In the genomic region with DNA sequence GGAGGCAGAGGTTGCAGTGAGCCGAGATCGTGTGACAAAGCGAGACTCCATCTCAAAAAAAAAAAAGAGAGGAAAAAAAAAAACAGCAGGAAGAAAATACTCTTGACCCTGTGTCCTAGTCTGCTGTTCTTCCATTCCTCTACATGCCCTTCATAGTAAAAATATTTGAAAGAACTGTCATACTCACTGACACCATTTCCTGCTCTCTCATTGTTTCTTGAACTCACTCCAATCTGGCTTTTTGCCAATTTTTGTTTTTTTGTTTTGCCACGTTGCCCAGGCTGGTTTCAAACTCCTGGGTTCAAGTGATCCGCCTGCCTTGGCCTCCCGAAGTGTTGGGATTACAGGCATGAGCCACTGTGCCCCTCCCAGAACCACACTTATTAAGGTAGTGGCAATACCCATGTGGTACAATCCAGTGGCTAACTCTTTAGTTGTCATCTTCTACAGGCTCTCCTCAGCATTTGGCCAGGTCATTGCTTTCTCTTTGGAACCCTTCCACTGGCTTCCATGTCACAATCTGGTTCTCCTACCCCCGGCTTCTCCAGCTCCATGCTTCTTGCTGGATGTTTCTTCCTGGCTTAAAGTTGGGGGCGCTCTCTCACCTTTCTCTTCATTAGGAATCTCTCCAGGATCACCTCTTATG, we compare ENCODE assay signal across 10 cellular contexts. TPM values are rescaled to one million over a fixed set of nuclear protein-coding genes. Genes with fewer than 3 reads are reported as not detected.
DNase-seq lines count a peak whose midpoint lies in the region; ATAC-seq and TF ChIP-seq lines count a peak whose summit lies in the region.
"Had no signal": no experiment of that assay in that cellular context is flagged by ENCODE, and none has a peak within 500 bp of the region (broad histone marks: within the 10 kb centered on the region; RNA-seq: fewer than 3 reads in every experiment).

No MANE protein-coding gene starts in this region.

- H3K27ac ChIP-seq in HCT116 (ENCODE audit: low read depth, low read length) (no peak overlapping the region), SJSA1 (peak overlapping the region; percentile 46), gastrocnemius medialis (peak overlapping the region; percentile 18 to 65 (median 60))

- POLR2A ChIA-PET in HCT116 (lab: Charles Lee): no interaction called here

- H4K20me1 ChIP-seq in HCT116 (ENCODE audit: insufficient read depth): no peaks in the 10 kb centered on the region

- TF ChIP-seq POLR2A in HCT116 (IDR thresholded peaks at IDR 0.05; ENCODE audit: borderline replicate concordance, extremely low read depth, insufficient read depth, insufficient read length) (no peak), gastrocnemius medialis (IDR thresholded peaks at IDR 0.05) (no peak)

- peak overlapping the region; percentile 37; the same call in 1 of the 2 replicates for H3K4me2 ChIP-seq in HCT116 (ENCODE audit: low read length)

- H3K4me3 ChIP-seq in HCT116 (replicated peaks in 1 of 2; ENCODE audit: low read depth in 1 of 2, low read length in 2 of 2) (no peak overlapping the region), SJSA1 (no peak overlapping the region), fibroblast of pulmonary artery (replicated peaks; ENCODE audit: low read depth, low read length) (no peak overlapping the region), gastrocnemius medialis (no peak overlapping the region)

- H2AFZ ChIP-seq in HCT116 (ENCODE audit: low read depth, low read length, poor library complexity, severe bottlenecking): no peak overlapping the region

- H3K27me3 ChIP-seq in HCT116 (ENCODE audit: insufficient read depth, low read length) (no peaks in the 10 kb centered on the region; the same call in 1 of the 2 replicates), SJSA1 (replicated peaks) (no peaks in the 10 kb centered on the region), gastrocnemius medialis (no peaks in the 10 kb centered on the region)

- no TSS peak for BruUV-seq in HCT116 (replicated peaks; lab: Mats Ljungman, UMichigan)

- no peak for TF ChIP-seq RAD21 in HCT116 (IDR thresholded peaks at IDR 0.05; ENCODE audit: low read depth)

- H3K4me1 ChIP-seq in HCT116 (ENCODE audit: control insufficient read depth in 1 of 2, insufficient read depth in 2 of 2, low read length in 2 of 2): peaks cover 5 to 12% of the 10 kb centered on the region in 2 experiments
- H3K4me1 ChIP-seq in SJSA1 (replicated peaks): peaks cover 18% of the 10 kb centered on the region
- H3K4me1 ChIP-seq in gastrocnemius medialis: peaks cover 30 to 49% of the 10 kb centered on the region in 2 donors

- RAD21 ChIA-PET in HCT116 (lab: Charles Lee; ENCODE audit: low non-redundant PET in 1 of 2, low total read pairs in 2 of 2, uncharacterized antibody in 2 of 2, unreplicated experiment in 2 of 2): no interaction called here

- intact Hi-C loops in HCT116 (cut with micrococcal nuclease) (no loop called here), gastrocnemius medialis (cut with DNase I; ENCODE audit: low total_unique reads) (loop anchor here (5.0 to 10.0 kb wide), 2 partner anchors 34 to 492 kb away; no protein-coding TSS in a partner anchor)

- no peak for DNase-seq in HCT116 (ENCODE audit: low read depth, low spot score)
- DNase-seq in SJSA1 (ENCODE audit: low read depth in 1 of 2, low spot score in 2 of 2): peak in 1 of 2 experiments; percentile 63
- DNase-seq in fibroblast of pulmonary artery (ENCODE audit: low read depth): peak; percentile 82
- DNase-seq in gastrocnemius medialis: peak in 1 of 2 donors; percentile 48
- no peak for DNase-seq in UCSD-AML1 (lab: John Stamatoyannopoulos, UW; ENCODE audit: unreplicated experiment)
- DNase-seq: caudate nucleus; stimulated activated CD4-positive, alpha-beta T cell treated with anti-CD3 and anti-CD28 coated beads, Interleukin-12 subunit alpha, Interleukin-12 subunit beta, amount 100 ng/mL, for 4 hours; T1000 had no signal

- no peaks in the 10 kb centered on the region for H3K79me2 ChIP-seq in HCT116 (ENCODE audit: insufficient read depth, low read length)

- no peaks in the 10 kb centered on the region for H3K9me2 ChIP-seq in HCT116 (ENCODE audit: insufficient read depth)

- H3K36me3 ChIP-seq in HCT116 (ENCODE audit: control insufficient read depth in 1 of 2, insufficient read depth in 2 of 2, low read length in 2 of 2) (no peaks in the 10 kb centered on the region), SJSA1 (peaks cover 7% of the 10 kb centered on the region), gastrocnemius medialis (no peaks in the 10 kb centered on the region)

- CTCF ChIA-PET in HCT116 (lab: Charles Lee): no interaction called here

- in situ Hi-C loops in gastrocnemius medialis (cut with MboI; ENCODE audit: low sequenced_read_pairs in 4 of 4): no loop called here

- H3K9me3 ChIP-seq in HCT116 (ENCODE audit: control insufficient read depth in 1 of 2, insufficient read depth in 1 of 2, low read depth in 1 of 2, low read length in 2 of 2) (peaks cover 4 to 7% of the 10 kb centered on the region in 2 experiments; a peak in 1 of 4 replicates), SJSA1 (replicated peaks) (peaks cover 17% of the 10 kb centered on the region), gastrocnemius medialis (no peaks in the 10 kb centered on the region)

- ATAC-seq in HCT116 (no peak), gastrocnemius medialis (peak; percentile 77 to 86), GM18519 (IDR thresholded peaks at IDR 0.05; ENCODE audit: low FRiP score, unreplicated experiment) (no peak), GM21381 (IDR thresholded peaks at IDR 0.05; ENCODE audit: unreplicated experiment) (no peak)

- TF ChIP-seq CTCF in HCT116 (IDR thresholded peaks at IDR 0.05 in 2 of 3, conservative IDR thresholded peaks at IDR 0.05 in 1 of 3; ENCODE audit: borderline replicate concordance in 1 of 3, insufficient read depth in 1 of 3, low read depth in 2 of 3, low read length in 2 of 3): no peak
- no peak for TF ChIP-seq CTCF in fibroblast of pulmonary artery (IDR thresholded peaks at IDR 0.05; ENCODE audit: low read length, missing control alignments)
- TF ChIP-seq CTCF in gastrocnemius medialis (IDR thresholded peaks at IDR 0.05 in 4 of 5, conservative IDR thresholded peaks at IDR 0.05 in 1 of 5): no peak

- no peak overlapping the region for H3K9ac ChIP-seq in HCT116 (ENCODE audit: low read length)

TF ChIP-seq in HCT116, 20 proteins besides CTCF, POLR2A, EP300 and RAD21 (continues in another document):
- TF ChIP-seq ZBTB33 (IDR thresholded peaks at IDR 0.05; ENCODE audit: extremely low read depth, insufficient replicate concordance, low read length) (no peak), YY1 (IDR thresholded peaks at IDR 0.05; ENCODE audit: extremely low read depth, insufficient replicate concordance, low read depth, low read length) (no peak), ZFX (IDR thresholded peaks at IDR 0.05) (no peak), CEBPB (IDR thresholded peaks at IDR 0.05; ENCODE audit: low read depth) (no peak), SRF (IDR thresholded peaks at IDR 0.05; ENCODE audit: low read depth) (no peak), EGR1 (IDR thresholded peaks at IDR 0.05; ENCODE audit: low read depth) (no peak), MAX (IDR thresholded peaks at IDR 0.05) (no peak)
- TF ChIP-seq, protein P1, sequence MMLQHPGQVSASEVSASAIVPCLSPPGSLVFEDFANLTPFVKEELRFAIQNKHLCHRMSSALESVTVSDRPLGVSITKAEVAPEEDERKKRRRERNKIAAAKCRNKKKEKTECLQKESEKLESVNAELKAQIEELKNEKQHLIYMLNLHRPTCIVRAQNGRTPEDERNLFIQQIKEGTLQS (IDR thresholded peaks at IDR 0.05): no peak
- TF ChIP-seq, protein P2, sequence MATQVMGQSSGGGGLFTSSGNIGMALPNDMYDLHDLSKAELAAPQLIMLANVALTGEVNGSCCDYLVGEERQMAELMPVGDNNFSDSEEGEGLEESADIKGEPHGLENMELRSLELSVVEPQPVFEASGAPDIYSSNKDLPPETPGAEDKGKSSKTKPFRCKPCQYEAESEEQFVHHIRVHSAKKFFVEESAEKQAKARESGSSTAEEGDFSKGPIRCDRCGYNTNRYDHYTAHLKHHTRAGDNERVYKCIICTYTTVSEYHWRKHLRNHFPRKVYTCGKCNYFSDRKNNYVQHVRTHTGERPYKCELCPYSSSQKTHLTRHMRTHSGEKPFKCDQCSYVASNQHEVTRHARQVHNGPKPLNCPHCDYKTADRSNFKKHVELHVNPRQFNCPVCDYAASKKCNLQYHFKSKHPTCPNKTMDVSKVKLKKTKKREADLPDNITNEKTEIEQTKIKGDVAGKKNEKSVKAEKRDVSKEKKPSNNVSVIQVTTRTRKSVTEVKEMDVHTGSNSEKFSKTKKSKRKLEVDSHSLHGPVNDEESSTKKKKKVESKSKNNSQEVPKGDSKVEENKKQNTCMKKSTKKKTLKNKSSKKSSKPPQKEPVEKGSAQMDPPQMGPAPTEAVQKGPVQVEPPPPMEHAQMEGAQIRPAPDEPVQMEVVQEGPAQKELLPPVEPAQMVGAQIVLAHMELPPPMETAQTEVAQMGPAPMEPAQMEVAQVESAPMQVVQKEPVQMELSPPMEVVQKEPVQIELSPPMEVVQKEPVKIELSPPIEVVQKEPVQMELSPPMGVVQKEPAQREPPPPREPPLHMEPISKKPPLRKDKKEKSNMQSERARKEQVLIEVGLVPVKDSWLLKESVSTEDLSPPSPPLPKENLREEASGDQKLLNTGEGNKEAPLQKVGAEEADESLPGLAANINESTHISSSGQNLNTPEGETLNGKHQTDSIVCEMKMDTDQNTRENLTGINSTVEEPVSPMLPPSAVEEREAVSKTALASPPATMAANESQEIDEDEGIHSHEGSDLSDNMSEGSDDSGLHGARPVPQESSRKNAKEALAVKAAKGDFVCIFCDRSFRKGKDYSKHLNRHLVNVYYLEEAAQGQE (IDR thresholded peaks at IDR 0.05; ENCODE audit: low read depth): no peak

RNA-seq across cellular contexts. Expression of gene TLN2, which starts 12.9 kb away (rescaled TPM):
- total RNA-seq in HCT116 (2021; ENCODE audit: unreplicated experiment) (5.8 TPM), gastrocnemius medialis (10 to 100 TPM in 3 of 4 donors, 1 to 10 TPM in 1; 7.4 to 46.0 (median 11.4) TPM)
- polyA plus RNA-seq in HCT116 (2012): 2.8 and 3.9 TPM in 2 replicates
- 18.0 and 31.0 TPM in 2 replicates for total RNA-seq in SJSA1 (2014; rRNA removed; shearing (Covaris generic))

Comparison
In these comparisons a context has a peak if more than half of its experiments do, and no peak if none do; other contexts are left out.
1. ATAC-seq: peak in gastrocnemius medialis (2 of 2); none in HCT116 (single experiment), GM18519 (single experiment) and GM21381 (single experiment).